In the genomic region with DNA sequence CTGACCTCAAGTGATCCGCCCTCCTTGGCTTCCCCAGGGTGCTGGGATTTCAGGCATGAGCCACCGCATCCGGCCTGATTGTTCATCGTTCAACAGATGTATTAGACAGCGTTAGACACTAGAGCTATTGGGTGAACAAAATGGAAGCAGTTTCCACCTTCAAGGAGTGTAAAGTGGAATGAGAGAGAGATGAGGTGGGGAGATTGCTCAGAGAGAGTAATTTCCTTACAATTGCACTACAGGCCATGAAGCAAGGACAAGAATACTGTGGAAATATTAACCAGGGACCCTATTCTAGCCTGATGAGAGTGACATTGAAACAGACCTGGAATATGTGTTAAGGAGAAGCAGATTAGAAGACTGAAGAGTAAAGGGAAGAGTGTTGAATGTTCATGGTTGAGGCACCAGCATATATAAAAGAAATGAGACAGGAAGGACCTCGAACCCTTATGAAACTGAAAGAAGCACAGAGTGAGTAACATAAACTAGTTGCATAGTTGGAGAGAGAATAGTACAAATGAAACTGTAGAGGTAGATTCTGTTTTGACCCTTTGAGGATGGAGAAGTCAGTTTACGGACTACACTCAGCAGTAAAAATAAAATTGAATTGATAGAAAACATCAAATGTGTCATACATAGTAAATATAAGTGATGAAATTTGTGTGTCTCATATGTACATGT, we compare ENCODE assay signal across 2 cellular contexts.
TF ChIP-seq lines count a peak whose summit lies in the region.

No MANE protein-coding gene starts in this region.

TF ChIP-seq in GM12878, 131 proteins besides CTCF, POLR2A, EP300 and RAD21:
- TF ChIP-seq SMAD1 (IDR thresholded peaks at IDR 0.05; ENCODE audit: low read depth, partially characterized antibody): no peak
- no peak for TF ChIP-seq ZNF207 (IDR thresholded peaks at IDR 0.05; ENCODE audit: borderline replicate concordance)
- TF ChIP-seq NBN (IDR thresholded peaks at IDR 0.05): peak; percentile 40; the same call in 1 of the 2 replicates
- TF ChIP-seq IKZF2 (IDR thresholded peaks at IDR 0.05): peak in 1 of 2 experiments; percentile 34; a peak in 1 of 4 replicates
- TF ChIP-seq TAF1 (IDR thresholded peaks at IDR 0.05; ENCODE audit: borderline replicate concordance, low read depth, low read length): 0 out of 2 replicates have a peak, but pooled peaks have one; percentile 24
- peak; percentile 33; the same call in 1 of the 2 replicates for TF ChIP-seq HDGF (IDR thresholded peaks at IDR 0.05)
- 0 out of 2 replicates have a peak, but pooled peaks have one; percentile 15 for TF ChIP-seq ZNF217 (IDR thresholded peaks at IDR 0.05)
- TF ChIP-seq PAX8 (IDR thresholded peaks at IDR 0.05): 0 out of 2 replicates have a peak, but pooled peaks have one; percentile 63
- 0 out of 2 replicates have a peak, but pooled peaks have one; percentile 39 for TF ChIP-seq SMARCA5 (IDR thresholded peaks at IDR 0.05)
- TF ChIP-seq NRF1 (conservative IDR thresholded peaks at IDR 0.05; ENCODE audit: low read depth, low read length): no peak
- TF ChIP-seq ZNF24 (IDR thresholded peaks at IDR 0.05): 0 out of 2 replicates have a peak, but pooled peaks have one; percentile 35
TF ChIP-seq in GM12878: peak in this region for 8.

TF ChIP-seq in HEK293T, 16 proteins besides CTCF, POLR2A, EP300 and RAD21 (continued from another document):
- TF ChIP-seq FOXM1 (IDR thresholded peaks at IDR 0.05; ENCODE audit: borderline replicate concordance): no peak
- TF ChIP-seq FOXK2 (IDR thresholded peaks at IDR 0.05): no peak
- no peak for TF ChIP-seq ELF4 (IDR thresholded peaks at IDR 0.05)
- no peak for TF ChIP-seq LEF1 (IDR thresholded peaks at IDR 0.05; ENCODE audit: borderline replicate concordance)
- TF ChIP-seq SP1 (IDR thresholded peaks at IDR 0.05): no peak
- no peak for TF ChIP-seq CTBP1 (IDR thresholded peaks at IDR 0.05; ENCODE audit: borderline replicate concordance)
- no peak for TF ChIP-seq ARNT (IDR thresholded peaks at IDR 0.05)
- no peak for TF ChIP-seq ZNF384 (IDR thresholded peaks at IDR 0.05)
